In genomic region chr2:96873651-96874096, GRCh38 we compare ENCODE assay signal across 12 cellular contexts. TPM values are rescaled to one million over a fixed set of nuclear protein-coding genes. Genes with fewer than 3 reads are reported as not detected.
DNase-seq lines count a peak whose midpoint lies in the region; ATAC-seq lines count a peak whose summit lies in the region.
"Had no signal": no experiment of that assay in that cellular context is flagged by ENCODE, and none has a peak within 500 bp of the region (broad histone marks: within the 10 kb centered on the region; RNA-seq: fewer than 3 reads in every experiment).

No MANE protein-coding gene starts in this region.

- no peak overlapping the region for H3K4me3 ChIP-seq in esophagus (ENCODE audit: low read depth in 1 of 2, low read length in 2 of 2)

- H3K27ac ChIP-seq in esophagus (ENCODE audit: low read depth in 2 of 2, low read length in 1 of 2): peak overlapping the region; percentile 40 to 69
- H3K27ac ChIP-seq: epithelial cell of prostate had no signal

- no peaks in the 10 kb centered on the region for H3K36me3 Mint-ChIP-seq in IgD-negative memory B cell
- peaks cover 0 to 2% of the 10 kb centered on the region in 2 donors for H3K36me3 Mint-ChIP-seq in activated T-cell treated with anti-CD3 and anti-CD28 coated beads, Interleukin-2, amount 50 U/mL, for 72 hours (ENCODE audit: insufficient read depth in 2 of 2)
- H3K36me3 Mint-ChIP-seq: activated naive CD4-positive, alpha-beta T cell treated with anti-CD3 and anti-CD28 coated beads, Interleukin-2, amount 50 U/mL, for 24 hours had no signal

- H3K4me3 Mint-ChIP-seq in IgD-negative memory B cell: peak overlapping the region in 3 of 4 donors; percentile 58 to 83 (median 68)
- H3K4me3 Mint-ChIP-seq in activated T-cell treated with anti-CD3 and anti-CD28 coated beads, Interleukin-2, amount 50 U/mL, for 72 hours: peak overlapping the region in 1 of 2 donors; percentile 64
- H3K4me3 Mint-ChIP-seq: activated naive CD4-positive, alpha-beta T cell treated with anti-CD3 and anti-CD28 coated beads, Interleukin-2, amount 50 U/mL, for 24 hours had no signal

- no peaks in the 10 kb centered on the region for H3K9me3 ChIP-seq in esophagus (ENCODE audit: control insufficient read depth in 2 of 2, insufficient read depth in 1 of 2, low read depth in 1 of 2, low read length in 1 of 2)

- peaks cover 3 to 28% of the 10 kb centered on the region in 2 donors for H3K4me1 ChIP-seq in esophagus (ENCODE audit: control insufficient read depth in 2 of 2, insufficient read depth in 2 of 2, low read length in 1 of 2)

- no peak for ATAC-seq in sciatic nerve
- ATAC-seq in HG03108 (IDR thresholded peaks at IDR 0.05; ENCODE audit: unreplicated experiment): no peak
- no peak for ATAC-seq in activated T-cell treated with anti-CD3 and anti-CD28 coated beads, Interleukin-2, amount 50 U/mL, for 72 hours (replicated peaks in 1 of 2)

- peak overlapping the region in 2 of 3 donors; percentile 17 to 88 for H3K27ac Mint-ChIP-seq in IgD-negative memory B cell
- H3K27ac Mint-ChIP-seq in activated T-cell treated with anti-CD3 and anti-CD28 coated beads, Interleukin-2, amount 50 U/mL, for 72 hours: no peak overlapping the region

- DNase-seq in sciatic nerve (ENCODE audit: low spot score) (peak; percentile 73), NCI-H187 treated with DMSO at 0.1 percent for 48 hours (lab: John Stamatoyannopoulos, UW) (no peak)
- no peak for DNase-seq in activated T-cell treated with anti-CD3 and anti-CD28 coated beads, Interleukin-2, amount 50 U/mL, for 72 hours
- DNase-seq: HCEC 1CT; mesenchymal stem cell; NCI-H526; stimulated activated CD4-positive, alpha-beta T cell treated with anti-CD3 and anti-CD28 coated beads, Interleukin-15, amount 100 ng/mL, for 24 hours had no signal

- WGBS in esophagus, 2 donors: 55 to 60% methylated on average over 8 of the region's 8 CpGs

- no peaks in the 10 kb centered on the region for H3K36me3 ChIP-seq in esophagus (ENCODE audit: control insufficient read depth in 2 of 2, insufficient read depth in 2 of 2, low read length in 1 of 2)

- peaks cover 8 to 20% (median 17%) of the 10 kb centered on the region in 3 donors for H3K4me1 Mint-ChIP-seq in IgD-negative memory B cell
- peaks cover 42% of the 10 kb centered on the region for H3K4me1 Mint-ChIP-seq in activated T-cell treated with anti-CD3 and anti-CD28 coated beads, Interleukin-2, amount 50 U/mL, for 72 hours (ENCODE audit: low read depth)

- intact Hi-C loops in sciatic nerve (cut with DNase I): no loop called here

- H3K27me3 Mint-ChIP-seq in IgD-negative memory B cell: peaks cover 11% of the 10 kb centered on the region
- H3K27me3 Mint-ChIP-seq in activated T-cell treated with anti-CD3 and anti-CD28 coated beads, Interleukin-2, amount 50 U/mL, for 72 hours (ENCODE audit: low read depth): peaks cover 7% of the 10 kb centered on the region
- H3K27me3 Mint-ChIP-seq: activated naive CD4-positive, alpha-beta T cell treated with anti-CD3 and anti-CD28 coated beads, Interleukin-2, amount 50 U/mL, for 24 hours had no signal

- no peaks in the 10 kb centered on the region for H3K9me3 Mint-ChIP-seq in IgD-negative memory B cell
- no peaks in the 10 kb centered on the region for H3K9me3 Mint-ChIP-seq in activated T-cell treated with anti-CD3 and anti-CD28 coated beads, Interleukin-2, amount 50 U/mL, for 72 hours
- H3K9me3 Mint-ChIP-seq: activated naive CD4-positive, alpha-beta T cell treated with anti-CD3 and anti-CD28 coated beads, Interleukin-2, amount 50 U/mL, for 24 hours had no signal

- no peaks in the 10 kb centered on the region for H3K27me3 ChIP-seq in esophagus (ENCODE audit: control insufficient read depth in 1 of 2, insufficient read depth in 2 of 2, low read length in 2 of 2)

RNA-seq across cellular contexts. Expression of gene SEMA4C, which starts 3.8 kb away (rescaled TPM):
- polyA plus RNA-seq in IgD-negative memory B cell (0.58 TPM), esophagus (10 to 100 TPM; 13.1 to 14.2 TPM)
- total RNA-seq in sciatic nerve: 136 TPM
- total RNA-seq in activated T-cell treated with anti-CD3 and anti-CD28 coated beads, Interleukin-2, amount 50 U/mL, for 72 hours: 10 to 100 TPM; 16.0 to 22.2 TPM

RNA-seq across cellular contexts. Expression of gene ANKRD39, which starts 15.9 kb away (rescaled TPM):
- polyA plus RNA-seq in IgD-negative memory B cell (16.3 TPM), esophagus (10 to 100 TPM; 11.9 to 12.2 TPM)
- total RNA-seq in sciatic nerve: 15.9 TPM
- 10 to 100 TPM; 16.5 to 17.2 TPM for total RNA-seq in activated T-cell treated with anti-CD3 and anti-CD28 coated beads, Interleukin-2, amount 50 U/mL, for 72 hours

RNA-seq across cellular contexts. Expression of gene ANKRD23, which starts 29.9 kb away (rescaled TPM):
- polyA plus RNA-seq in IgD-negative memory B cell (1.3 TPM), esophagus (1 to 10 TPM; 1.2 to 5.0 TPM)
- 8.3 TPM for total RNA-seq in sciatic nerve
- 1 to 10 TPM; 4.4 to 5.7 TPM for total RNA-seq in activated T-cell treated with anti-CD3 and anti-CD28 coated beads, Interleukin-2, amount 50 U/mL, for 72 hours

RNA-seq across cellular contexts. Expression of gene CNNM3, which starts 57.6 kb away (rescaled TPM):
- polyA plus RNA-seq in IgD-negative memory B cell (3.5 TPM), esophagus (1 to 10 TPM; 3.8 to 3.9 TPM)
- 26.4 TPM for total RNA-seq in sciatic nerve
- 10 to 100 TPM; 20.7 to 27.9 TPM for total RNA-seq in activated T-cell treated with anti-CD3 and anti-CD28 coated beads, Interleukin-2, amount 50 U/mL, for 72 hours
